ENCODE assay signal across 9 cellular contexts in genomic region chr5:39076757-39077475, GRCh38. TPM values are rescaled to one million over a fixed set of nuclear protein-coding genes. Genes with fewer than 3 reads are reported as not detected.
DNase-seq lines count a peak whose midpoint lies in the region; ATAC-seq and TF ChIP-seq lines count a peak whose summit lies in the region.
"Had no signal": no experiment of that assay in that cellular context is flagged by ENCODE, and none has a peak within 500 bp of the region (broad histone marks: within the 10 kb centered on the region; RNA-seq: fewer than 3 reads in every experiment).

No MANE protein-coding gene starts in this region.

- peak overlapping the region; percentile 29 for H3K27ac Mint-ChIP-seq in T-helper 2 cell treated with Interferon-gamma antibody and Interleukin-4, amounts not matched to agents 5 μg/mL and 100 μg/mL, for 36 hours

- H3K9me3 Mint-ChIP-seq in T-helper 2 cell treated with Interferon-gamma antibody and Interleukin-4, amounts not matched to agents 5 μg/mL and 100 μg/mL, for 36 hours: no peaks in the 10 kb centered on the region

- no peak for TF ChIP-seq POLR2A in right lobe of liver (IDR thresholded peaks at IDR 0.05)

- peaks cover 18% of the 10 kb centered on the region for H3K27me3 Mint-ChIP-seq in T-helper 2 cell treated with Interferon-gamma antibody and Interleukin-4, amounts not matched to agents 5 μg/mL and 100 μg/mL, for 36 hours (ENCODE audit: low read depth)

- H3K4me3 ChIP-seq in left lung: peak overlapping the region in 1 of 2 donors; percentile 3
- no peak overlapping the region for H3K4me3 ChIP-seq in right lobe of liver

- peaks cover 12% of the 10 kb centered on the region for H3K36me3 Mint-ChIP-seq in T-helper 2 cell treated with Interferon-gamma antibody and Interleukin-4, amounts not matched to agents 5 μg/mL and 100 μg/mL, for 36 hours (ENCODE audit: low read depth)

- DNase-seq in NCI-H748 treated with DMSO at 0.1 percent for 48 hours (lab: John Stamatoyannopoulos, UW) (peak; percentile 40), NCI-H748 (lab: John Stamatoyannopoulos, UW; ENCODE audit: unreplicated experiment) (no peak), left lung (no peak), cortex of kidney (lab: John Stamatoyannopoulos, UW) (no peak), right lobe of liver (no peak)
- no peak for DNase-seq in T-helper 2 cell treated with Interferon-gamma antibody and Interleukin-4, amounts not matched to agents 5 μg/mL and 100 μg/mL, for 36 hours (ENCODE audit: low spot score)

- intact Hi-C loops in left lung (cut with DNase I) (loop anchor here in 1 of 2 donors (5.0 kb wide), 1 partner anchor 80 kb away; no protein-coding TSS in a partner anchor), right lobe of liver (cut with DNase I) (loop anchor here in 1 of 2 donors (10.0 kb wide), 1 partner anchor 82 kb away; no protein-coding TSS in a partner anchor)

- peak overlapping the region; percentile 56 for H3K4me3 Mint-ChIP-seq in T-helper 2 cell treated with Interferon-gamma antibody and Interleukin-4, amounts not matched to agents 5 μg/mL and 100 μg/mL, for 36 hours

- no peak for TF ChIP-seq CTCF in left lung (IDR thresholded peaks at IDR 0.05)
- no peak for TF ChIP-seq CTCF in right lobe of liver (IDR thresholded peaks at IDR 0.05)

- H3K27me3 ChIP-seq in left lung (no peaks in the 10 kb centered on the region), right lobe of liver (no peaks in the 10 kb centered on the region)

- peak overlapping the region; percentile 8 to 78 for H3K27ac ChIP-seq in left lung
- H3K27ac ChIP-seq in right lobe of liver: no peak overlapping the region
- H3K27ac ChIP-seq: 22Rv1 had no signal

- peak; percentile 21 for ATAC-seq in HG03354 (IDR thresholded peaks at IDR 0.05; ENCODE audit: poor library complexity, severe bottlenecking, unreplicated experiment)
- no peak for ATAC-seq in left lung
- ATAC-seq in HG03457 (IDR thresholded peaks at IDR 0.05; ENCODE audit: unreplicated experiment): no peak
- ATAC-seq in right lobe of liver: no peak

- H3K4me1 ChIP-seq in left lung: peaks cover 16 to 43% of the 10 kb centered on the region in 2 donors
- peaks cover 0 to 17% (median 0%) of the 10 kb centered on the region in 4 donors for H3K4me1 ChIP-seq in right lobe of liver

- H3K9me3 ChIP-seq in left lung (no peaks in the 10 kb centered on the region), right lobe of liver (no peaks in the 10 kb centered on the region)

- 31% methylated on average over 4 of the region's 4 CpGs for WGBS in right lobe of liver (ENCODE audit: insufficient coverage, low coverage, low lambda C conversion rate, missing lambda C conversion rate)

- H3K4me1 Mint-ChIP-seq in T-helper 2 cell treated with Interferon-gamma antibody and Interleukin-4, amounts not matched to agents 5 μg/mL and 100 μg/mL, for 36 hours (ENCODE audit: low read depth): peaks cover 36% of the 10 kb centered on the region

- H3K36me3 ChIP-seq in left lung: no peaks in the 10 kb centered on the region
- no peaks in the 10 kb centered on the region for H3K36me3 ChIP-seq in right lobe of liver

RNA-seq across cellular contexts. Expression of gene RICTOR, which starts 2.7 kb away (rescaled TPM):
- total RNA-seq in left lung (10 to 100 TPM; 31.0 to 33.9 TPM), right lobe of liver (10 to 100 TPM in 5 of 6 experiments, 1 to 10 TPM in 1; 9.8 to 19.2 (median 14.6) TPM)

Comparison
In these comparisons a context has a peak if more than half of its experiments do, and no peak if none do; other contexts are left out.
1. H3K27ac ChIP-seq: peak in left lung (2 of 2); none in right lobe of liver (0 of 3).